In the genomic region with DNA sequence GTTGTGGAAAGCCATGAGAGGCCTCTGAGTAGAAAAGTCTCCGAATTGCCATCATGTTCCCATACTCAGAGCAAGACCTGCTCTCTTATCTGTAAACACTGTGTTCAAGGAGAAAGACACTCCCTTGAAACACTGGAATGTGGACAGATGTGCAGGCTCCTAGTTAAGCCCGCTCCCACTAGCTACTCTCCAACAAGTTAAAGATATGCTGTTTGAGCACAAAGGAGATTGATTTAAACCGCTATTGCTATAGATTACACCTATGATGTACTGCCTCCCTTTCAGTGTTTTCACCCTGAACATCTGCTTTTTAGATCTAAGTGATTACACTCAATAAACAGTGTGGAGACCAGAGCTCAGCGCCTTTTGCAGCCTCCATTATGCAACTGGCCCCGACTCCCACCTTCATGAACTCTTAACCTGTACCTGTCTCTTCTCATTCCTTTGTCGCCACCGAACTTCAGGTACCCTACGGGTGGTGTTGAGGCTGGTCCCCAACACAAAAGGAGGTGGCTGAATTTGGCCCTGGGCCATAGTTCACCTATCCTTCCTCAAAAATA, we compare ENCODE assay signal across 1 cellular context.
TF ChIP-seq lines count a peak whose summit lies in the region.

No MANE protein-coding gene starts in this region.

TF ChIP-seq in HepG2, 621 proteins besides CTCF, POLR2A, EP300 and RAD21 (continued from another document):
- no peak for TF ChIP-seq ZNF660 (CRISPR knock-in tag; IDR thresholded peaks at IDR 0.05; ENCODE audit: borderline replicate concordance, low read depth)
- TF ChIP-seq, protein P1, sequence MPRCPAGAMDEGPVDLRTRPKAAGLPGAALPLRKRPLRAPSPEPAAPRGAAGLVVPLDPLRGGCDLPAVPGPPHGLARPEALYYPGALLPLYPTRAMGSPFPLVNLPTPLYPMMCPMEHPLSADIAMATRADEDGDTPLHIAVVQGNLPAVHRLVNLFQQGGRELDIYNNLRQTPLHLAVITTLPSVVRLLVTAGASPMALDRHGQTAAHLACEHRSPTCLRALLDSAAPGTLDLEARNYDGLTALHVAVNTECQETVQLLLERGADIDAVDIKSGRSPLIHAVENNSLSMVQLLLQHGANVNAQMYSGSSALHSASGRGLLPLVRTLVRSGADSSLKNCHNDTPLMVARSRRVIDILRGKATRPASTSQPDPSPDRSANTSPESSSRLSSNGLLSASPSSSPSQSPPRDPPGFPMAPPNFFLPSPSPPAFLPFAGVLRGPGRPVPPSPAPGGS (CRISPR knock-in tag; IDR thresholded peaks at IDR 0.05), result no peak
- TF ChIP-seq GTF3A (CRISPR knock-in tag; conservative IDR thresholded peaks at IDR 0.05), result no peak
- TF ChIP-seq, protein P2, sequence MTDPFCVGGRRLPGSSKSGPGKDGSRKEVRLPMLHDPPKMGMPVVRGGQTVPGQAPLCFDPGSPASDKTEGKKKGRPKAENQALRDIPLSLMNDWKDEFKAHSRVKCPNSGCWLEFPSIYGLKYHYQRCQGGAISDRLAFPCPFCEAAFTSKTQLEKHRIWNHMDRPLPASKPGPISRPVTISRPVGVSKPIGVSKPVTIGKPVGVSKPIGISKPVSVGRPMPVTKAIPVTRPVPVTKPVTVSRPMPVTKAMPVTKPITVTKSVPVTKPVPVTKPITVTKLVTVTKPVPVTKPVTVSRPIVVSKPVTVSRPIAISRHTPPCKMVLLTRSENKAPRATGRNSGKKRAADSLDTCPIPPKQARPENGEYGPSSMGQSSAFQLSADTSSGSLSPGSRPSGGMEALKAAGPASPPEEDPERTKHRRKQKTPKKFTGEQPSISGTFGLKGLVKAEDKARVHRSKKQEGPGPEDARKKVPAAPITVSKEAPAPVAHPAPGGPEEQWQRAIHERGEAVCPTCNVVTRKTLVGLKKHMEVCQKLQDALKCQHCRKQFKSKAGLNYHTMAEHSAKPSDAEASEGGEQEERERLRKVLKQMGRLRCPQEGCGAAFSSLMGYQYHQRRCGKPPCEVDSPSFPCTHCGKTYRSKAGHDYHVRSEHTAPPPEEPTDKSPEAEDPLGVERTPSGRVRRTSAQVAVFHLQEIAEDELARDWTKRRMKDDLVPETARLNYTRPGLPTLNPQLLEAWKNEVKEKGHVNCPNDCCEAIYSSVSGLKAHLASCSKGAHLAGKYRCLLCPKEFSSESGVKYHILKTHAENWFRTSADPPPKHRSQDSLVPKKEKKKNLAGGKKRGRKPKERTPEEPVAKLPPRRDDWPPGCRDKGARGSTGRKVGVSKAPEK (CRISPR knock-in tag; IDR thresholded peaks at IDR 0.05; ENCODE audit: borderline replicate concordance), result no peak
- TF ChIP-seq STAG1 (CRISPR knock-in tag; IDR thresholded peaks at IDR 0.05), result no peak
- no peak for TF ChIP-seq FOXP1 (IDR thresholded peaks at IDR 0.05)
- TF ChIP-seq FOXP1 (CRISPR knock-in tag; IDR thresholded peaks at IDR 0.05), result no peak
- no peak for TF ChIP-seq THAP11 (CRISPR knock-in tag; IDR thresholded peaks at IDR 0.05)
- 0 out of 2 replicates have a peak, but pooled peaks have one; percentile 18 for TF ChIP-seq GFI1 (CRISPR knock-in tag; IDR thresholded peaks at IDR 0.05; ENCODE audit: borderline replicate concordance)
- TF ChIP-seq PPARG (CRISPR knock-in tag; conservative IDR thresholded peaks at IDR 0.05), result 0 out of 2 replicates have a peak, but pooled peaks have one; percentile 12
- no peak for TF ChIP-seq AGO2 (optimal IDR thresholded peaks at IDR 0.05; ENCODE audit: low read depth, low read length)
- TF ChIP-seq CBX5 (CRISPR knock-in tag; IDR thresholded peaks at IDR 0.05; ENCODE audit: borderline replicate concordance), result no peak
- no peak for TF ChIP-seq SOX6 (IDR thresholded peaks at IDR 0.05)
- TF ChIP-seq SOX6 (CRISPR knock-in tag; IDR thresholded peaks at IDR 0.05), result peak; percentile 52; the same call in 1 of the 2 replicates
- no peak for TF ChIP-seq KLF6 (CRISPR knock-in tag; IDR thresholded peaks at IDR 0.05)
- TF ChIP-seq FLYWCH1 (CRISPR knock-in tag; IDR thresholded peaks at IDR 0.05), result no peak
- TF ChIP-seq HOXA5 (CRISPR knock-in tag; IDR thresholded peaks at IDR 0.05), result no peak
